In the genomic region with DNA sequence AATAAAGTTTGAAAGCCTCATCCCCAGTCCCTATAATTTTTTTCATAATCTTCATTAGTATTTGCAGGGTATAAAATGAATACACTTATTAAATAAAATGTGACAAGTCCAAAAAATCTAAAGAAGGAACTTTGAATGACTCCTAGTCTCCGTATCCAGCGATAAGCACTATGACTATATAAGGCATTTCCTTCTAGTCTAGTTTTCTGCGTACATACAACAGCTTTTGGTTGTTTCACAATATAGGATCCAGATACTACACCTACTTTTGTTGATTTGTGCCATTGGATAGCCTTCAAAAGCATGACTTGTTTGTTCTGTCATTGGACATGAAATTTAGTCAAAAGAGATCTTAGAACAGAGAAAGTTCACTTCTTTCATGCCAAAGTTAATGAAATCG, we compare ENCODE assay signal across 27 cellular contexts.
"Had no signal": no experiment of that assay in that cellular context is flagged by ENCODE, and none has a peak within 500 bp of the region (broad histone marks: within the 10 kb centered on the region; RNA-seq: fewer than 3 reads in every experiment).

No MANE protein-coding gene starts in this region.

- H3K27me3 ChIP-seq: stomach, suprapubic skin, testis, thyroid gland, tibial artery, tibial nerve, transverse colon, upper lobe of left lung, upper lobe of right lung, uterus, vagina had no signal

- H3K36me3 ChIP-seq: stomach, suprapubic skin, thoracic aorta, thyroid gland, tibial artery, tibial nerve, transverse colon, upper lobe of left lung, upper lobe of right lung, uterus, vagina had no signal

- DNase-seq: stimulated activated CD4-positive, alpha-beta T cell treated with anti-CD3 and anti-CD28 coated beads, Interleukin-2, amount 100 ng/mL, for 48 hours; stimulated activated CD4-positive, alpha-beta T cell treated with anti-CD3 and anti-CD28 coated beads, Interleukin-4, amount 100 ng/mL, for 1 hour; stimulated activated CD4-positive, alpha-beta T cell treated with anti-CD3 and anti-CD28 coated beads, Interleukin-4, amount 100 ng/mL, for 24 hours; stimulated activated CD4-positive, alpha-beta T cell treated with anti-CD3 and anti-CD28 coated beads, Interleukin-4, amount 100 ng/mL, for 4 hours; stimulated activated CD8-positive, alpha-beta memory T cell treated with anti-CD3 and anti-CD28 coated beads, Interleukin-4, amount 100 ng/mL, for 48 hours; stimulated activated naive B cell treated with anti-CD40 and anti-IgM and Interleukin-4, amounts not matched to agents 10 μg/mL and 1 μg/mL and 100 μg/mL, for 72 hours; stimulated activated naive CD4-positive, alpha-beta T cell; stimulated activated naive CD4-positive, alpha-beta T cell treated with Interleukin-2 at 50 U/mL for 16 hours; stimulated activated naive CD8-positive, alpha-beta T cell treated with anti-CD3 and anti-CD28 coated beads, Interleukin-15, amount 100 ng/mL, for 72 hours; stimulated activated naive CD8-positive, alpha-beta T cell treated with anti-CD3 and anti-CD28 coated beads, Interleukin-15, Interleukin-2, amounts not matched to agents 100 U/mL and 50 U/mL, for 24 hours; stomach; substantia nigra; testis; thyroid gland; tibial artery; transverse colon; trophoblast cell; upper lobe of left lung; upper lobe of right lung; uterus had no signal

- FAIRE-seq: urothelium cell line had no signal

- H3K27ac ChIP-seq: stomach, suprapubic skin, testis, thoracic aorta, thyroid gland, tibial artery, tibial nerve, transverse colon, upper lobe of left lung, upper lobe of right lung, uterus, vagina had no signal

- H3K4me1 ChIP-seq: stomach, suprapubic skin, testis, thyroid gland, tibial artery, tibial nerve, transverse colon, upper lobe of left lung, upper lobe of right lung, uterus, vagina had no signal

- ATAC-seq: stimulated activated effector memory CD8-positive, alpha-beta T cell treated with anti-CD3 and anti-CD28 coated beads, Interleukin-12 subunit alpha, Interleukin-12 subunit beta, amount 100 ng/mL, for 72 hours; stimulated activated memory B cell treated with anti-CD40 and anti-IgM and Interleukin-4, amounts not matched to agents 10 μg/mL and 1 μg/mL and 100 μg/mL, for 72 hours; stimulated activated naive B cell treated with anti-CD40 and anti-IgM and Interleukin-4, amounts not matched to agents 10 μg/mL and 1 μg/mL and 100 μg/mL, for 72 hours; stimulated activated naive CD8-positive, alpha-beta T cell treated with anti-CD3 and anti-CD28 coated beads, Interleukin-15, amount 100 ng/mL, for 72 hours; stimulated activated naive CD8-positive, alpha-beta T cell treated with anti-CD3 and anti-CD28 coated beads, Interleukin-15, Interleukin-2, amounts not matched to agents 100 U/mL and 50 U/mL, for 24 hours; upper lobe of right lung had no signal

- H3K4me3 ChIP-seq: stomach, suprapubic skin, testis, thoracic aorta, thyroid gland, tibial artery, tibial nerve, transverse colon, upper lobe of left lung, upper lobe of right lung, uterus, vagina had no signal

- H3K9me3 ChIP-seq: testis, thoracic aorta, thyroid gland, transverse colon, upper lobe of left lung, upper lobe of right lung, uterus, vagina had no signal
